8 cellular contexts compared by ENCODE assay signal in genomic region chr14:92121207-92121669, GRCh38. TPM values are rescaled to one million over a fixed set of nuclear protein-coding genes. Genes with fewer than 3 reads are reported as not detected.
DNase-seq lines count a peak whose midpoint lies in the region; ATAC-seq and TF ChIP-seq lines count a peak whose summit lies in the region.

No MANE protein-coding gene starts in this region.

- intact Hi-C loops in activated CD4-positive, alpha-beta memory T cell treated with anti-CD3 and anti-CD28 coated beads for 36 hours (cut with micrococcal nuclease), result loop anchor here (1.0 to 10.0 kb wide), 4 partner anchors 14 to 611 kb away; partner anchors contain the start of genes ATXN3, PPP4R3A and TRIP11
- intact Hi-C loops in ovary (cut with DNase I), result no loop called here

- H3K27me3 ChIP-seq in BE2C (no peaks in the 10 kb centered on the region), foreskin keratinocyte (no peaks in the 10 kb centered on the region), ovary (no peaks in the 10 kb centered on the region)

- peak overlapping the region; percentile 96 for H3K4me3 ChIP-seq in BE2C (ENCODE audit: low read depth, low read length)
- peak overlapping the region; percentile 85 for H3K4me3 ChIP-seq in ovary

- no peak for TF ChIP-seq EP300 in ovary (IDR thresholded peaks at IDR 0.05)

- H3K27ac Mint-ChIP-seq in activated CD4-positive, alpha-beta memory T cell treated with anti-CD3 and anti-CD28 coated beads for 36 hours, result peak overlapping the region; percentile 97

- ATAC-seq in GM18511 (IDR thresholded peaks at IDR 0.05; ENCODE audit: unreplicated experiment), result peak; percentile 32
- peak; percentile 17 for ATAC-seq in HG03342 (IDR thresholded peaks at IDR 0.05; ENCODE audit: unreplicated experiment)
- ATAC-seq in foreskin keratinocyte, result peak; percentile 33
- ATAC-seq in GM18520 (IDR thresholded peaks at IDR 0.05; ENCODE audit: unreplicated experiment), result no peak

- TF ChIP-seq CTCF in BE2C (IDR thresholded peaks at IDR 0.05; ENCODE audit: low read depth, low read length) (no peak), foreskin keratinocyte (conservative IDR thresholded peaks at IDR 0.05) (no peak), ovary (IDR thresholded peaks at IDR 0.05) (no peak)

- 0% methylated on average over 36 of the region's 36 CpGs for WGBS in ovary, 3 donors

- no peaks in the 10 kb centered on the region for H3K9me3 Mint-ChIP-seq in activated CD4-positive, alpha-beta memory T cell treated with anti-CD3 and anti-CD28 coated beads for 36 hours

- no peaks in the 10 kb centered on the region for H3K27me3 Mint-ChIP-seq in activated CD4-positive, alpha-beta memory T cell treated with anti-CD3 and anti-CD28 coated beads for 36 hours

- peak; percentile 5 for TF ChIP-seq POLR2A in ovary (IDR thresholded peaks at IDR 0.05)

- POLR2A ChIA-PET in activated CD4-positive, alpha-beta memory T cell treated with anti-CD3 and anti-CD28 coated beads for 36 hours (lab: Charles Lee), result interaction anchor here (0.8 to 5.3 kb wide), 8 partner anchors 10 to 611 kb away, joined by 3 to 52 read pairs (median 4); partner anchors contain the start of genes ATXN3, PPP4R3A and TRIP11

- H3K9me3 ChIP-seq in BE2C (no peaks in the 10 kb centered on the region), ovary (no peaks in the 10 kb centered on the region)

- H3K4me3 Mint-ChIP-seq in activated CD4-positive, alpha-beta memory T cell treated with anti-CD3 and anti-CD28 coated beads for 36 hours, result peak overlapping the region; percentile 94

- peaks cover 24% of the 10 kb centered on the region for H3K36me3 Mint-ChIP-seq in activated CD4-positive, alpha-beta memory T cell treated with anti-CD3 and anti-CD28 coated beads for 36 hours

- peaks cover 20% of the 10 kb centered on the region for H3K36me3 ChIP-seq in BE2C
- H3K36me3 ChIP-seq in ovary, result no peaks in the 10 kb centered on the region

- DNase-seq in BE2C (no peak), foreskin keratinocyte (peak in 1 of 2 donors; percentile 18), ovary (peak in 1 of 5 donors; percentile 45)
- no peak for DNase-seq in activated CD4-positive, alpha-beta memory T cell treated with anti-CD3 and anti-CD28 coated beads for 36 hours
- DNase-seq in stimulated activated CD4-positive, alpha-beta T cell treated with anti-CD3 and anti-CD28 coated beads, Interleukin-1b, Interleukin-23, amount 100 ng/mL, for 48 hours, result no peak

- CTCF ChIA-PET in activated CD4-positive, alpha-beta memory T cell treated with anti-CD3 and anti-CD28 coated beads for 36 hours (lab: Charles Lee), result interaction anchor here (1.2 to 11.5 kb wide), 5 partner anchors 9 to 18 kb away, joined by 4 to 132 read pairs (median 5); partner anchors contain the start of gene ATXN3

- H3K27ac ChIP-seq in foreskin keratinocyte (peak overlapping the region; percentile 94), ovary (peak overlapping the region; percentile 36 to 87)

- H3K4me1 Mint-ChIP-seq in activated CD4-positive, alpha-beta memory T cell treated with anti-CD3 and anti-CD28 coated beads for 36 hours (ENCODE audit: low read depth), result peaks cover 27% of the 10 kb centered on the region

- peaks cover 6% of the 10 kb centered on the region for H3K4me1 ChIP-seq in BE2C
- H3K4me1 ChIP-seq in foreskin keratinocyte, result no peaks in the 10 kb centered on the region
- peaks cover 10% of the 10 kb centered on the region for H3K4me1 ChIP-seq in ovary (ENCODE audit: insufficient read depth)

RNA-seq across cellular contexts. Expression of gene NDUFB1, which starts 0.3 kb away (rescaled TPM):
- polyA plus RNA-seq in BE2C (2012; ENCODE audit: insufficient read depth, insufficient read length, low read depth), result 133 TPM
- 100 to 1,000 TPM; 131 to 143 TPM for total RNA-seq in activated CD4-positive, alpha-beta memory T cell treated with anti-CD3 and anti-CD28 coated beads for 36 hours
- 209 and 234 TPM in 2 replicates for total RNA-seq in foreskin keratinocyte
- polyA plus RNA-seq in foreskin keratinocyte, result 335 and 337 TPM in 2 replicates
- 100 to 1,000 TPM in 3 of 7 donors, 10 to 100 TPM in 4; 76.7 to 481 (median 87.4) TPM for total RNA-seq in ovary
- 100 to 1,000 TPM; 302 to 369 TPM for polyA plus RNA-seq in ovary

RNA-seq across cellular contexts. Expression of gene CPSF2, which starts 0.5 kb away (rescaled TPM):
- polyA plus RNA-seq in BE2C (2012; ENCODE audit: insufficient read depth, insufficient read length, low read depth), result 30.2 TPM
- total RNA-seq in activated CD4-positive, alpha-beta memory T cell treated with anti-CD3 and anti-CD28 coated beads for 36 hours, result 100 to 1,000 TPM; 100 to 105 TPM
- total RNA-seq in foreskin keratinocyte, result 63.8 and 66.0 TPM in 2 replicates
- polyA plus RNA-seq in foreskin keratinocyte, result 18.9 and 25.1 TPM in 2 replicates
- total RNA-seq in ovary, result 10 to 100 TPM; 12.8 to 61.9 (median 50.9) TPM
- 10 to 100 TPM in 1 of 2 donors, 1 to 10 TPM in 1; 9.2 to 21.9 TPM for polyA plus RNA-seq in ovary

RNA-seq across cellular contexts. Expression of gene ATXN3, which starts 14.9 kb away (rescaled TPM):
- 10.6 TPM for polyA plus RNA-seq in BE2C (2012; ENCODE audit: insufficient read depth, insufficient read length, low read depth)
- 10 to 100 TPM; 30.8 to 31.6 TPM for total RNA-seq in activated CD4-positive, alpha-beta memory T cell treated with anti-CD3 and anti-CD28 coated beads for 36 hours
- total RNA-seq in foreskin keratinocyte (19.7 and 29.7 TPM in 2 replicates), ovary (10 to 100 TPM; 24.8 to 35.8 (median 30.5) TPM)
- polyA plus RNA-seq in foreskin keratinocyte (11.0 and 15.3 TPM in 2 replicates), ovary (10 to 100 TPM; 11.9 to 28.8 TPM)
